9 cellular contexts compared by ENCODE assay signal in genomic region chr14:74038015-74038859, GRCh38. TPM values are rescaled to one million over a fixed set of nuclear protein-coding genes. Genes with fewer than 3 reads are reported as not detected.
A peak's percentile ranks its signal among the peaks of the same experiment; 100 is the strongest.
DNase-seq lines count a peak whose midpoint lies in the region; FAIRE-seq and TF ChIP-seq lines count a peak whose summit lies in the region.
"Had no signal": no experiment of that assay in that cellular context is flagged by ENCODE, and none has a peak within 500 bp of the region (broad histone marks: within the 10 kb centered on the region; RNA-seq: fewer than 3 reads in every experiment).

No MANE protein-coding gene starts in this region.

- no peaks in the 10 kb centered on the region for H3K79me2 ChIP-seq in neural cell (replicated peaks; ENCODE audit: insufficient read depth, low read length)

- H4K20me1 ChIP-seq in neural cell (ENCODE audit: insufficient read depth), result no peaks in the 10 kb centered on the region
- H4K20me1 ChIP-seq: BLaER1 had no signal

- FAIRE-seq in endometrium (lab: Jason Lieb, UNC), result peak; percentile 84

- H3K27ac ChIP-seq in neural cell (ENCODE audit: low read length) (no peak overlapping the region), substantia nigra (ENCODE audit: low read depth, low read length, poor library complexity, severe bottlenecking) (no peak overlapping the region)
- H3K27ac ChIP-seq: BLaER1 had no signal

- H3F3A ChIP-seq in neural cell (ENCODE audit: insufficient read depth, low read length, poor library complexity, severe bottlenecking), result no peaks in the 10 kb centered on the region

- no peak overlapping the region for H2AFZ ChIP-seq in neural cell (ENCODE audit: low read depth, low read length)

- TF ChIP-seq CTCF in LNCaP clone FGC (IDR thresholded peaks at IDR 0.05; ENCODE audit: control insufficient read depth, extremely low read depth, insufficient read depth) (peak; percentile 50), neural cell (IDR thresholded peaks at IDR 0.05; ENCODE audit: poor library complexity, severe bottlenecking) (peak; percentile 74)

- H3K4me3 ChIP-seq in LNCaP clone FGC (ENCODE audit: low read depth, low read length) (no peak overlapping the region), neural cell (ENCODE audit: low read length) (no peak overlapping the region)
- H3K4me3 ChIP-seq: BLaER1 had no signal

- peak; percentile 73 for TF ChIP-seq RAD21 in neural cell (conservative IDR thresholded peaks at IDR 0.05)

- no peaks in the 10 kb centered on the region for H3K9me3 ChIP-seq in neural cell (ENCODE audit: low read length)
- H3K9me3 ChIP-seq: BLaER1 had no signal

- H3K27me3 ChIP-seq in neural cell (ENCODE audit: insufficient read depth, low read depth, low read length), result no peaks in the 10 kb centered on the region
- H3K27me3 ChIP-seq: BLaER1 had no signal

- H3K36me3 ChIP-seq in neural cell (ENCODE audit: insufficient read depth, low read length), result no peaks in the 10 kb centered on the region
- H3K36me3 ChIP-seq: BLaER1 had no signal

- H3K4me2 ChIP-seq in neural cell (ENCODE audit: low read length), result no peak overlapping the region
- H3K4me2 ChIP-seq: BLaER1 had no signal

- no peaks in the 10 kb centered on the region for H3K9me2 ChIP-seq in neural cell (ENCODE audit: insufficient read depth, low read length)

- no peak overlapping the region for H3K9ac ChIP-seq in neural cell (ENCODE audit: low read length)
- H3K9ac ChIP-seq: BLaER1 had no signal

- no peak for TF ChIP-seq EP300 in neural cell (conservative IDR thresholded peaks at IDR 0.05; ENCODE audit: poor library complexity, severe bottlenecking)

- DNase-seq in NCI-H1436 (lab: John Stamatoyannopoulos, UW), result peak; percentile 39
- no peak for DNase-seq in NCI-H1436 treated with DMSO at 0.1 percent for 48 hours (lab: John Stamatoyannopoulos, UW)
- DNase-seq in LNCaP clone FGC (ENCODE audit: low read depth), result no peak
- peak; percentile 79 for DNase-seq in RKO (ENCODE audit: low spot score)
- DNase-seq in stimulated activated CD4-positive, alpha-beta T cell treated with anti-CD3 and anti-CD28 coated beads, Interleukin-12 subunit alpha, Interleukin-12 subunit beta, amount 100 ng/mL, for 4 hours, result no peak
- no peak for DNase-seq in substantia nigra (lab: John Stamatoyannopoulos, UW)

TF ChIP-seq in neural cell, 6 proteins besides CTCF, POLR2A, EP300 and RAD21:
- TF ChIP-seq SMC3 (conservative IDR thresholded peaks at IDR 0.05; ENCODE audit: poor library complexity) (peak; percentile 66), MXI1 (conservative IDR thresholded peaks at IDR 0.05; ENCODE audit: poor library complexity, severe bottlenecking) (no peak)

RNA-seq across cellular contexts. Expression of gene BBOF1, which starts 19.1 kb away (rescaled TPM):
- polyA plus RNA-seq in neural cell, result 47.7 and 51.4 TPM in 2 replicates
- 26.3 and 35.2 TPM in 2 replicates for polyA minus RNA-seq in neural cell

RNA-seq across cellular contexts. Expression of gene ENTPD5, which starts 19.1 kb away (rescaled TPM):
- 3.7 and 5.7 TPM in 2 replicates for polyA plus RNA-seq in neural cell
- polyA minus RNA-seq in neural cell, result 4.9 and 5.1 TPM in 2 replicates

RNA-seq across cellular contexts. Expression of gene ALDH6A1, which starts 46.0 kb away (rescaled TPM):
- polyA plus RNA-seq in neural cell, result 11.1 and 16.8 TPM in 2 replicates
- 15.1 and 19.7 TPM in 2 replicates for polyA minus RNA-seq in neural cell

RNA-seq across cellular contexts. Expression of gene LIN52, which starts 46.5 kb away (rescaled TPM):
- polyA plus RNA-seq in neural cell, result 50.8 and 57.9 TPM in 2 replicates
- 26.3 and 27.8 TPM in 2 replicates for polyA minus RNA-seq in neural cell

Comparison
In these comparisons a context has a peak if more than half of its experiments do, and no peak if none do; other contexts are left out.
1. DNase-seq: peak in NCI-H1436 (single experiment) and RKO (single experiment); none in NCI-H1436 treated with DMSO at 0.1 percent for 48 hours (single experiment), LNCaP clone FGC (single experiment), stimulated activated CD4-positive, alpha-beta T cell treated with anti-CD3 and anti-CD28 coated beads, Interleukin-12 subunit alpha, Interleukin-12 subunit beta, amount 100 ng/mL, for 4 hours (single experiment) and substantia nigra (0 of 49).